Comparison of ENCODE assay signal across 23 cellular contexts in genomic region chr12:51960488-51960887, GRCh38. TPM values are rescaled to one million over a fixed set of nuclear protein-coding genes. Genes with fewer than 3 reads are reported as not detected.
"Had no signal": no experiment of that assay in that cellular context is flagged by ENCODE, and none has a peak within 500 bp of the region (broad histone marks: within the 10 kb centered on the region; RNA-seq: fewer than 3 reads in every experiment).

No MANE protein-coding gene starts in this region.

- H3K4me3 ChIP-seq: body of pancreas, right atrium auricular region, tibial nerve, vagina had no signal

- H3K27me3 Mint-ChIP-seq: natural killer cell treated with Interleukin-12 subunit alpha and Interleukin-12 subunit beta and Interleukin-15 and Interleukin-18, amount 100 ng/mL, for 72 hours had no signal

- H3K27me3 ChIP-seq: body of pancreas, right atrium auricular region, tibial nerve, vagina had no signal

- H3K9me3 ChIP-seq: body of pancreas, right atrium auricular region, tibial nerve, vagina had no signal

- ATAC-seq: activated CD4-positive, CD25-positive, alpha-beta regulatory T cell treated with anti-CD3 and anti-CD28 coated beads, Interleukin-2, amount 50 U/mL, for 24 hours; activated T-cell treated with anti-CD3 and anti-CD28 coated beads, Interleukin-2, amount 50 U/mL, for 4 hours; body of pancreas; natural killer cell treated with Interleukin-12 subunit alpha and Interleukin-12 subunit beta and Interleukin-15 and Interleukin-18, amount 100 ng/mL, for 72 hours had no signal

- FAIRE-seq: endometrium had no signal

- H3K4me3 Mint-ChIP-seq: activated naive CD4-positive, alpha-beta T cell treated with anti-CD3 and anti-CD28 coated beads for 36 hours; activated T-cell treated with anti-CD3 and anti-CD28 coated beads, Interleukin-2, amount 50 U/mL, for 4 hours; natural killer cell treated with Interleukin-12 subunit alpha and Interleukin-12 subunit beta and Interleukin-15 and Interleukin-18, amount 100 ng/mL, for 72 hours had no signal

- DNase-seq: activated CD4-positive, alpha-beta T cell treated with anti-CD3 and anti-CD28 coated beads, Interleukin-2, amount 50 U/mL, for 1 hour; activated CD8-positive, alpha-beta memory T cell treated with anti-CD3 and anti-CD28 coated beads, Interleukin-2, amount 50 U/mL, for 4 hours; activated naive CD4-positive, alpha-beta T cell treated with anti-CD3 and anti-CD28 coated beads for 36 hours; activated T-cell treated with anti-CD3 and anti-CD28 coated beads, Interleukin-2, amount 50 U/mL, for 4 hours; body of pancreas; erythroblast; foreskin melanocyte; glutamatergic neuron; hypothalamus; islet precursor cell; mammary epithelial cell; posterior cingulate gyrus; stimulated activated CD4-positive, alpha-beta T cell treated with anti-CD3 and anti-CD28 coated beads, Interleukin-2, amount 100 ng/mL, for 24 hours; stimulated activated naive CD4-positive, alpha-beta T cell treated with Interleukin-2 at 50 U/mL for 16 hours; substantia nigra; T1000 had no signal

- H3K27ac Mint-ChIP-seq: activated naive CD4-positive, alpha-beta T cell treated with anti-CD3 and anti-CD28 coated beads for 36 hours had no signal

- H3K27ac ChIP-seq: right atrium auricular region, tibial nerve, vagina had no signal

- H3K36me3 ChIP-seq: vagina had no signal

- H3K9me3 Mint-ChIP-seq: activated naive CD4-positive, alpha-beta T cell treated with anti-CD3 and anti-CD28 coated beads for 36 hours; activated T-cell treated with anti-CD3 and anti-CD28 coated beads, Interleukin-2, amount 50 U/mL, for 4 hours; natural killer cell treated with Interleukin-12 subunit alpha and Interleukin-12 subunit beta and Interleukin-15 and Interleukin-18, amount 100 ng/mL, for 72 hours had no signal

RNA-seq across cellular contexts. Expression of gene ACVRL1, which starts 53.2 kb away (rescaled TPM):
- total RNA-seq: activated naive CD4-positive, alpha-beta T cell treated with anti-CD3 and anti-CD28 coated beads for 36 hours; natural killer cell treated with Interleukin-12 subunit alpha and Interleukin-12 subunit beta and Interleukin-15 and Interleukin-18, amount 100 ng/mL, for 72 hours; T-helper 1 cell treated with Interleukin-12 subunit alpha and Interleukin-12 subunit beta and Interleukin-4 antibody, amounts not matched to agents 30 ng/mL and 1 ng/mL, for 36 hours had no signal
- polyA plus RNA-seq: mammary epithelial cell had no signal
